In the genomic region with DNA sequence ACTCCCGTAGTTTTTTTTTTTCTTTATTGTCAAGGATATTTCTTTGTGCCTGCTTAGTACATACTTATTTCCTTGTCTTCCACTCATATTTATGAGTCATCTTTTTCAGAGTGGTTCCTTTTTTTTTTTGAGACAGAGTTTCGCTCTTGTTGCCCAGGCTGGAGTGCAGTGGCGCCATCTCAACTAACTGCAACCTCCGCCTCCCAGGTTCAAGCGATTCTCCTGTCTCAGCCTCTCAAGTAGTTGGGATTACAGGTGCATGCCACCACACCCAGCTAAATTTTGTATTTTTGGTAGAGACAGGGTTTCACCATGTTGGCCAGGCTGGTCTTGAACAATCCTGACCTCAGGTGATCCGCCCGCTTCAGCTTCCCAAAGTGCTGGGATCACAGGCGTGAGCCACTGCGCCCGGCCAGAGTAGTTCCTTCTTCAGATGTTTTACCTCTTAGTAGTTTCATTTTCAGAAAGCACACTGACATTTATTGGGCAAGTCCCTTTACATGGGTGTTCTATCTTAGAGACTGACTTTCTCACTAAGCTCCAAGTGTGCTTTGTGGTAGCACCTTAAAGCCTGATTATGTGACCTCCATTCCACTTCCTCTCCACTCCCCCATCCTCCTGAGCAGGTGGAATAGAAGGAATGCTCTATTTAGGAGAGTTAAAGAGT, we compare ENCODE assay signal across 8 cellular contexts. TPM values are rescaled to one million over a fixed set of nuclear protein-coding genes. Genes with fewer than 3 reads are reported as not detected.
A peak's percentile ranks its signal among the peaks of the same experiment; 100 is the strongest.
DNase-seq lines count a peak whose midpoint lies in the region; ATAC-seq and TF ChIP-seq lines count a peak whose summit lies in the region.
"Not testable (repeated sequence)": the region's sequence is repeated elsewhere in the genome, so short reads cannot be mapped to it uniquely, and the experiment has no call there.

No MANE protein-coding gene starts in this region.

- H4K20me1 ChIP-seq in SK-N-SH (ENCODE audit: insufficient read depth): not testable (repeated sequence)

- not testable (repeated sequence) for H3K36me3 ChIP-seq in SK-N-SH (replicated peaks in 1 of 2; ENCODE audit: control insufficient read depth in 1 of 2, insufficient read depth in 2 of 2, low read length in 1 of 2); trophoblast cell (ENCODE audit: control insufficient read depth in 1 of 2, insufficient read depth in 2 of 2, low read length in 2 of 2)

- not testable (repeated sequence) for TF ChIP-seq EP300 in SK-N-SH (IDR thresholded peaks at IDR 0.05; ENCODE audit: borderline replicate concordance in 1 of 2, low read depth in 1 of 2, low read length in 1 of 2)

- TF ChIP-seq POLR2A in GM18526 (IDR thresholded peaks at IDR 0.05; ENCODE audit: extremely low read depth, insufficient read length): peak; percentile 51

- not testable (repeated sequence) for H3K14ac ChIP-seq in trophoblast cell (ENCODE audit: low read length)

- TF ChIP-seq CTCF in SK-N-SH (IDR thresholded peaks at IDR 0.05); type B pancreatic cell (conservative IDR thresholded peaks at IDR 0.05): not testable (repeated sequence)

- H3K9me2 ChIP-seq in SK-N-SH: not testable (repeated sequence)

- not testable (repeated sequence) for H2AK5ac ChIP-seq in trophoblast cell (ENCODE audit: low read length)

- not testable (repeated sequence) for H2BK120ac ChIP-seq in trophoblast cell (ENCODE audit: insufficient read depth, low read length, poor library complexity)

- not testable (repeated sequence) for H3K79me2 ChIP-seq in SK-N-SH (ENCODE audit: insufficient read depth); trophoblast cell (ENCODE audit: control insufficient read depth, insufficient read depth, low read length, poor library complexity)

- H2BK12ac ChIP-seq in trophoblast cell (ENCODE audit: low read length): not testable (repeated sequence)

- not testable (repeated sequence) for H3K9ac ChIP-seq in SK-N-SH; trophoblast cell (ENCODE audit: low read length)

- 95% methylated on average over 10 of the region's 10 CpGs for WGBS in SK-N-SH (ENCODE audit: low lambda C conversion rate)
- WGBS in trophoblast cell (ENCODE audit: extremely low coverage, insufficient coverage, insufficient read length): no CpG with 5 or more reads among the region's 10 CpGs

- H3K27me3 Mint-ChIP-seq in activated CD8-positive, alpha-beta memory T cell treated with anti-CD3 and anti-CD28 coated beads, Interleukin-2, amount 10 ng/mL, durations not matched to agents 7 days and 5 days; effector memory CD8-positive, alpha-beta T cell; type B pancreatic cell: not testable (repeated sequence)

- peak overlapping the region in 1 of 2 experiments; percentile 4; a peak in 1 of 4 replicates for H3K27ac ChIP-seq in SK-N-SH (ENCODE audit: low read depth in 2 of 2, low read length in 1 of 2)
- not testable (repeated sequence) for H3K27ac ChIP-seq in trophoblast cell (ENCODE audit: low read depth, low read length)

- not testable (repeated sequence) for H3K23ac ChIP-seq in trophoblast cell (ENCODE audit: low read length)

- not testable (repeated sequence) for H2AFZ ChIP-seq in SK-N-SH (ENCODE audit: low read depth); trophoblast cell (ENCODE audit: insufficient read depth, low read length, poor library complexity)

- peaks cover 72% of the 10 kb centered on the region for H3K4me1 Mint-ChIP-seq in activated CD8-positive, alpha-beta memory T cell treated with anti-CD3 and anti-CD28 coated beads, Interleukin-2, amount 10 ng/mL, durations not matched to agents 7 days and 5 days
- peaks cover 53 to 66% of the 10 kb centered on the region in 2 donors for H3K4me1 Mint-ChIP-seq in effector memory CD8-positive, alpha-beta T cell (ENCODE audit: low read depth in 2 of 2)
- peaks cover 32% of the 10 kb centered on the region for H3K4me1 Mint-ChIP-seq in type B pancreatic cell (ENCODE audit: unreplicated experiment)

- ATAC-seq in GM21737 (IDR thresholded peaks at IDR 0.05; ENCODE audit: unreplicated experiment) (peak; percentile 37), HG03460 (IDR thresholded peaks at IDR 0.05; ENCODE audit: unreplicated experiment) (peak; percentile 44)
- ATAC-seq in activated CD8-positive, alpha-beta memory T cell treated with anti-CD3 and anti-CD28 coated beads, Interleukin-2, amount 10 ng/mL, durations not matched to agents 7 days and 5 days: peak; percentile 43
- peak; percentile 34 for ATAC-seq in effector memory CD8-positive, alpha-beta T cell (replicated peaks)

- H3K9me3 ChIP-seq in SK-N-SH; trophoblast cell (ENCODE audit: insufficient read depth, low read depth, low read length): not testable (repeated sequence)

- not testable (repeated sequence) for H4K8ac ChIP-seq in trophoblast cell (ENCODE audit: low read depth, low read length)

- not testable (repeated sequence) for H3K79me1 ChIP-seq in trophoblast cell (ENCODE audit: low read length)

- peaks cover 0 to 15% of the 10 kb centered on the region in 2 experiments; a peak in 3 of 4 replicates for H3K4me1 ChIP-seq in SK-N-SH (ENCODE audit: control insufficient read depth in 1 of 2, insufficient read depth in 2 of 2, low read depth in 1 of 2, low read length in 1 of 2)
- not testable (repeated sequence) for H3K4me1 ChIP-seq in trophoblast cell (ENCODE audit: control insufficient read depth in 1 of 2, insufficient read depth in 2 of 2, low read length in 2 of 2)

- not testable (repeated sequence) for H3K36me3 Mint-ChIP-seq in activated CD8-positive, alpha-beta memory T cell treated with anti-CD3 and anti-CD28 coated beads, Interleukin-2, amount 10 ng/mL, durations not matched to agents 7 days and 5 days; type B pancreatic cell
- H3K36me3 Mint-ChIP-seq in effector memory CD8-positive, alpha-beta T cell (ENCODE audit: insufficient read depth): peaks cover 38% of the 10 kb centered on the region

- POLR2A ChIA-PET in SK-N-SH (lab: Yijun Ruan, JAX): not testable (repeated sequence)

- peak overlapping the region; percentile 87 for H3K27ac Mint-ChIP-seq in activated CD8-positive, alpha-beta memory T cell treated with anti-CD3 and anti-CD28 coated beads, Interleukin-2, amount 10 ng/mL, durations not matched to agents 7 days and 5 days
- H3K27ac Mint-ChIP-seq in effector memory CD8-positive, alpha-beta T cell: peak overlapping the region; percentile 98 to 99
- H3K27ac Mint-ChIP-seq in type B pancreatic cell: peak overlapping the region; percentile 66

- not testable (repeated sequence) for H3K4me2 ChIP-seq in SK-N-SH; trophoblast cell (ENCODE audit: low read length)

- H3F3A ChIP-seq in SK-N-SH (replicated peaks; ENCODE audit: insufficient read depth): peaks cover 18% of the 10 kb centered on the region

- not testable (repeated sequence) for H4K12ac ChIP-seq in trophoblast cell (ENCODE audit: low read depth, low read length)

- not testable (repeated sequence) for H3K27me3 ChIP-seq in SK-N-SH (ENCODE audit: insufficient read depth); trophoblast cell (ENCODE audit: insufficient read depth, low read length)

- not testable (repeated sequence) for H4K91ac ChIP-seq in trophoblast cell (ENCODE audit: low read depth, low read length)

- not testable (repeated sequence) for H3K4me3 ChIP-seq in SK-N-SH (ENCODE audit: low read depth in 2 of 2, low read length in 1 of 2); trophoblast cell (ENCODE audit: low read depth, low read length)

- H2BK5ac ChIP-seq in trophoblast cell (ENCODE audit: low read depth, low read length, poor library complexity): not testable (repeated sequence)

- not testable (repeated sequence) for TF ChIP-seq RAD21 in SK-N-SH (IDR thresholded peaks at IDR 0.05; ENCODE audit: low read length)

- CTCF ChIA-PET in SK-N-SH (lab: Yijun Ruan, JAX): interaction anchor here (0.6 kb wide), 1 partner anchor 8 kb away, joined by 3 read pairs; no protein-coding TSS in a partner anchor
- CTCF ChIA-PET in activated CD8-positive, alpha-beta memory T cell treated with anti-CD3 and anti-CD28 coated beads, Interleukin-2, amount 10 ng/mL, durations not matched to agents 7 days and 5 days (lab: Charles Lee): interaction anchor here (1.0 to 1.1 kb wide), 2 partner anchors 29 to 105 kb away, joined by 3 to 5 read pairs; a partner anchor contains a TSS

- H3K18ac ChIP-seq in trophoblast cell (ENCODE audit: low read length): not testable (repeated sequence)

- not testable (repeated sequence) for H3K9me3 Mint-ChIP-seq in activated CD8-positive, alpha-beta memory T cell treated with anti-CD3 and anti-CD28 coated beads, Interleukin-2, amount 10 ng/mL, durations not matched to agents 7 days and 5 days (ENCODE audit: low read depth); effector memory CD8-positive, alpha-beta T cell; type B pancreatic cell

- H3K4ac ChIP-seq in trophoblast cell (ENCODE audit: low read depth, low read length): not testable (repeated sequence)

- DNase-seq in SK-N-SH; type B pancreatic cell (ENCODE audit: extremely low spot score, unreplicated experiment): not testable (repeated sequence)
- DNase-seq in activated CD8-positive, alpha-beta memory T cell treated with anti-CD3 and anti-CD28 coated beads, Interleukin-2, amount 10 ng/mL, durations not matched to agents 7 days and 5 days: peak; percentile 70
- DNase-seq in effector memory CD8-positive, alpha-beta T cell: peak; percentile 34 to 49 (median 41)
- DNase-seq in trophoblast cell: peak; percentile 71 to 77

- H3K4me3 Mint-ChIP-seq in activated CD8-positive, alpha-beta memory T cell treated with anti-CD3 and anti-CD28 coated beads, Interleukin-2, amount 10 ng/mL, durations not matched to agents 7 days and 5 days: peak overlapping the region; percentile 70
- peak overlapping the region; percentile 81 to 83 for H3K4me3 Mint-ChIP-seq in effector memory CD8-positive, alpha-beta T cell
- not testable (repeated sequence) for H3K4me3 Mint-ChIP-seq in type B pancreatic cell

RNA-seq across cellular contexts. Expression of a gene that starts 6.9 kb away (rescaled TPM):
- 5.1 and 6.6 TPM in 2 replicates for polyA plus RNA-seq in SK-N-SH (2012; rRNA removed)
- 5.2 and 6.2 TPM in 2 replicates for polyA plus RNA-seq in SK-N-SH (2012; cell fraction: cytosol; rRNA removed)
- polyA plus RNA-seq in SK-N-SH (2012; cell fraction: nucleus; rRNA removed): 7.1 and 11.2 TPM in 2 replicates
- total RNA-seq in activated CD8-positive, alpha-beta memory T cell treated with anti-CD3 and anti-CD28 coated beads, Interleukin-2, amount 10 ng/mL, durations not matched to agents 7 days and 5 days: 10 to 100 TPM; 22.9 to 24.3 TPM
- 3.5 TPM in 2 replicates for polyA plus RNA-seq in trophoblast cell (2013)
- total RNA-seq in type B pancreatic cell (ENCODE audit: low replicate concordance): 9.1 and 9.3 TPM in 2 replicates

RNA-seq across cellular contexts. Expression of a gene that starts 29.1 kb away (rescaled TPM):
- 12.7 and 18.2 TPM in 2 replicates for polyA plus RNA-seq in SK-N-SH (2012; rRNA removed)
- polyA plus RNA-seq in SK-N-SH (2012; cell fraction: cytosol; rRNA removed): 12.9 and 15.1 TPM in 2 replicates
- 11.8 and 12.9 TPM in 2 replicates for polyA plus RNA-seq in SK-N-SH (2012; cell fraction: nucleus; rRNA removed)
- total RNA-seq in activated CD8-positive, alpha-beta memory T cell treated with anti-CD3 and anti-CD28 coated beads, Interleukin-2, amount 10 ng/mL, durations not matched to agents 7 days and 5 days: 10 to 100 TPM; 29.8 to 35.5 TPM
- 19.7 and 20.7 TPM in 2 replicates for polyA plus RNA-seq in trophoblast cell (2013)
- total RNA-seq in type B pancreatic cell (ENCODE audit: low replicate concordance): 29.3 and 34.8 TPM in 2 replicates

RNA-seq across cellular contexts. Expression of a gene that starts 52.6 kb away (rescaled TPM):
- polyA plus RNA-seq in SK-N-SH (2012; rRNA removed): not detected in 2 replicates
- not detected in 2 replicates for polyA plus RNA-seq in SK-N-SH (2012; cell fraction: cytosol; rRNA removed)
- not detected in 2 replicates for polyA plus RNA-seq in SK-N-SH (2012; cell fraction: nucleus; rRNA removed)
- total RNA-seq in activated CD8-positive, alpha-beta memory T cell treated with anti-CD3 and anti-CD28 coated beads, Interleukin-2, amount 10 ng/mL, durations not matched to agents 7 days and 5 days: under 1 TPM in 1 of 2 experiments, not detected in 1; 0.07 TPM
- 0.01 and 0.04 TPM in 2 replicates for polyA plus RNA-seq in trophoblast cell (2013)
- not detected in 2 replicates for total RNA-seq in type B pancreatic cell (ENCODE audit: low replicate concordance)
